Comparison of ENCODE assay signal across 36 cellular contexts in the genomic region with DNA sequence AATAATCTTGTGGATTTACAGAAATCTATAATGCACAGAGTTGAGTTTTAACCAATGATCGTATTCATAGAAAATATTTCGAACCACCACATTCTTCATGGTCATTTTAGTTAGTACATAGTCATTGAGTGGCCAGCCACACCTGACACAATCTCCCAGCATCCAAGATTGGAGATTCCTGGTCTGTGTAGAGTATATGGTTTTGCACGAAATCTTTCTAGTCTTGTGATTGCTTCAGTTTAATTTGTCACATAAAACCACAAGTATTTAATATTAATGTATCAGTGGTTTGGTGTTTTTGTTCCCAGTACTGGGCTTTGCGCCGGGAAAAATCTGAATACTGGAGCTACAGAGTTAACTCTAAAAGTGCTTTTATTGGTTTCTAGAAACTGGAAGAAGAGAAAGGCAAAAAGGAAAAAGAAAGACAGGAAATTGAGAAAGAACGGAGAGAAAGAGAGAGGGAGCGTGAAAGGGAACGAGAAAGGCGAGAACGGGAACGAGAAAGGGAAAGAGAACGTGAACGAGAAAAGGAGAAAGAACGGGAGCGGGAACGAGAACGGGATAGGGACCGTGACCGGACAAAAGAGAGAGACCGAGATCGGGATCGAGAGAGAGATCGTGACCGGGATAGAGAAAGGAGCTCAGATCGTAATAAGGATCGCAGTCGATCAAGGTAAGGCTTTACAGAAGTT. TPM values are rescaled to one million over a fixed set of nuclear protein-coding genes. Genes with fewer than 3 reads are reported as not detected.
A peak's percentile ranks its signal among the peaks of the same experiment; 100 is the strongest.
DNase-seq lines count a peak whose midpoint lies in the region; ATAC-seq, FAIRE-seq and TF ChIP-seq lines count a peak whose summit lies in the region.
"Had no signal": no experiment of that assay in that cellular context is flagged by ENCODE, and none has a peak within 500 bp of the region (broad histone marks: within the 10 kb centered on the region; RNA-seq: fewer than 3 reads in every experiment).

No MANE protein-coding gene starts in this region.

- CTCF ChIA-PET in HepG2 (lab: Yijun Ruan, JAX; ENCODE audit: low intra/inter-chr PET ratio, low total read pairs) (no interaction called here), HEK293 (lab: Yijun Ruan, JAX) (interaction anchor here (0.6 kb wide), 1 partner anchor 54 kb away, joined by 3 read pairs; no protein-coding TSS in a partner anchor)

- TF ChIP-seq POLR2A in HepG2 (IDR thresholded peaks at IDR 0.05; ENCODE audit: insufficient read depth in 1 of 2, low read depth in 2 of 2, low read length in 2 of 2), result no peak
- no peak for TF ChIP-seq POLR2A in right lobe of liver (IDR thresholded peaks at IDR 0.05)

- no peaks in the 10 kb centered on the region for H3K9me3 Mint-ChIP-seq in progenitor cell of endocrine pancreas (ENCODE audit: low read depth)
- H3K9me3 Mint-ChIP-seq: naive thymus-derived CD4-positive, alpha-beta T cell had no signal

- H3K4me2 ChIP-seq in HepG2 (ENCODE audit: low read depth, low read length), result no peak overlapping the region
- H3K4me2 ChIP-seq: BLaER1 treated with 17β-estradiol and CSF1 and Interleukin-3, amounts not matched to agents 10 nM and 100 nM; hepatocyte had no signal

- no peak for FAIRE-seq in HepG2 (lab: Jason Lieb, UNC)
- FAIRE-seq: bronchial epithelial cell, colon, G401.6 had no signal

- H3K27ac Mint-ChIP-seq in progenitor cell of endocrine pancreas, result peak overlapping the region; percentile 6

- in situ Hi-C loops in HepG2 (cut with HindIII; ENCODE audit: extremely low pct_ligation_motif_present, low pct_unique_long_range_greater_than_20kb), result no loop called here

- ATAC-seq in HepG2 (no peak), right lobe of liver (no peak), HG03460 (IDR thresholded peaks at IDR 0.05; ENCODE audit: unreplicated experiment) (no peak)
- ATAC-seq: naive thymus-derived CD4-positive, alpha-beta T cell; psoas muscle had no signal

- H3K36me3 ChIP-seq in HepG2 (replicated peaks in 1 of 2; ENCODE audit: control insufficient read depth in 1 of 2, insufficient read depth in 2 of 2, low read length in 2 of 2) (peaks cover 14 to 74% of the 10 kb centered on the region in 2 experiments), right lobe of liver (peaks cover 6 to 78% (median 21%) of the 10 kb centered on the region in 4 donors), HEK293 (ENCODE audit: control insufficient read depth in 2 of 2, insufficient read depth in 1 of 2, low read length in 2 of 2) (peaks cover 90 to 91% of the 10 kb centered on the region in 2 experiments)

- no peak for TF ChIP-seq RAD21 in HepG2 (CRISPR knock-in tag; IDR thresholded peaks at IDR 0.05)

- no peak overlapping the region for H3K4me3 Mint-ChIP-seq in progenitor cell of endocrine pancreas (ENCODE audit: low read depth)
- H3K4me3 Mint-ChIP-seq: naive thymus-derived CD4-positive, alpha-beta T cell had no signal

- TF ChIP-seq EP300 in HepG2 (IDR thresholded peaks at IDR 0.05; ENCODE audit: low read depth in 2 of 2, low read length in 2 of 2) (no peak), HepG2 (CRISPR knock-in tag; IDR thresholded peaks at IDR 0.05; ENCODE audit: borderline replicate concordance) (no peak)

- DNase-seq in HepG2 (ENCODE audit: low spot score) (no peak), right lobe of liver (no peak), astrocyte of the hippocampus (ENCODE audit: low read depth, low spot score) (peak; percentile 78), progenitor cell of endocrine pancreas (ENCODE audit: low spot score, unreplicated experiment) (no peak)
- no peak for DNase-seq in activated CD4-positive, CD25-positive, alpha-beta regulatory T cell treated with anti-CD3 and anti-CD28 coated beads, Interleukin-2, amount 50 U/mL, for 72 hours
- no peak for DNase-seq in stimulated activated CD4-positive, alpha-beta T cell treated with anti-CD3 and anti-CD28 coated beads, Interleukin-4, amount 100 ng/mL, for 1 hour
- DNase-seq: activated CD8-positive, alpha-beta memory T cell treated with anti-CD3 and anti-CD28 coated beads for 24 hours; activated gamma-delta T cell; activated T-cell treated with anti-CD3 and anti-CD28 coated beads for 4 hours; amniotic stem cell; COR-L47; effector CD4-positive, alpha-beta T cell; IMR-90; kidney glomerular epithelial cell; midbrain; naive thymus-derived CD4-positive, alpha-beta T cell; NCI-H146; NCI-H510A; occipital lobe; psoas muscle; sigmoid colon; stimulated activated CD4-positive, alpha-beta T cell treated with anti-CD3 and anti-CD28 coated beads, Interleukin-12 subunit alpha, Interleukin-12 subunit beta, amount 100 ng/mL, for 4 hours; stimulated activated CD4-positive, alpha-beta T cell treated with anti-CD3 and anti-CD28 coated beads, Interleukin-4, amount 100 ng/mL, for 24 hours; substantia nigra; upper lobe of left lung had no signal

- BruUV-seq in HepG2 (replicated peaks; lab: Mats Ljungman, UMichigan), result TSS peak; percentile 32

- intact Hi-C loops in HepG2 (cut with micrococcal nuclease; ENCODE audit: unreplicated experiment), result no loop called here
- intact Hi-C loops in right lobe of liver (cut with DNase I), result no loop called here

- H3K79me2 ChIP-seq in HepG2 (ENCODE audit: insufficient read depth, low read length), result peaks cover 2% of the 10 kb centered on the region

- 97% methylated on average over 27 of the region's 27 CpGs for WGBS in HepG2 (ENCODE audit: low lambda C conversion rate)
- WGBS in right lobe of liver (ENCODE audit: insufficient coverage, low coverage, low lambda C conversion rate, missing lambda C conversion rate), result 92% methylated on average over 27 of the region's 27 CpGs

- H3K4me1 ChIP-seq in HepG2 (ENCODE audit: insufficient read depth, low read length), result no peaks in the 10 kb centered on the region
- H3K4me1 ChIP-seq in right lobe of liver, result peaks cover 0 to 3% (median 0%) of the 10 kb centered on the region in 4 donors
- H3K4me1 ChIP-seq in HEK293 (ENCODE audit: control insufficient read depth, insufficient read depth, low read length), result no peaks in the 10 kb centered on the region
- H3K4me1 ChIP-seq: BLaER1 treated with 17β-estradiol and CSF1 and Interleukin-3, amounts not matched to agents 10 nM and 100 nM; HAP-1; psoas muscle; sigmoid colon; SJSA1; upper lobe of left lung had no signal

- H3K27me3 ChIP-seq in HepG2 (ENCODE audit: control insufficient read depth in 1 of 2, insufficient read depth in 2 of 2, low read length in 2 of 2), result no peaks in the 10 kb centered on the region
- H3K27me3 ChIP-seq in right lobe of liver, result no peaks in the 10 kb centered on the region
- H3K27me3 ChIP-seq: BLaER1 treated with 17β-estradiol and CSF1 and Interleukin-3, amounts not matched to agents 10 nM and 100 nM; hepatocyte; sigmoid colon; SJSA1; upper lobe of left lung had no signal

- no peaks in the 10 kb centered on the region for H3K4me1 Mint-ChIP-seq in progenitor cell of endocrine pancreas (ENCODE audit: low read depth)

- POLR2A ChIA-PET in HepG2 (lab: Yijun Ruan, JAX) (no interaction called here), HEK293 (lab: Yijun Ruan, JAX) (no interaction called here)

- no peaks in the 10 kb centered on the region for H3K27me3 Mint-ChIP-seq in progenitor cell of endocrine pancreas
- H3K27me3 Mint-ChIP-seq: naive thymus-derived CD4-positive, alpha-beta T cell had no signal

- H3K27ac ChIP-seq in HepG2 (ENCODE audit: extremely low read length, insufficient read depth, low read length) (no peak overlapping the region), right lobe of liver (no peak overlapping the region), HEK293 (ENCODE audit: extremely low read depth, low read depth, low read length) (no peak overlapping the region)
- H3K27ac ChIP-seq: BLaER1 treated with 17β-estradiol and CSF1 and Interleukin-3, amounts not matched to agents 10 nM and 100 nM; epithelial cell of prostate; hepatocyte; psoas muscle; RWPE1; sigmoid colon; SJSA1; upper lobe of left lung had no signal

- H4K20me1 ChIP-seq in HepG2 (ENCODE audit: insufficient read depth, low read length), result no peaks in the 10 kb centered on the region

- H3K36me3 Mint-ChIP-seq in progenitor cell of endocrine pancreas (ENCODE audit: insufficient read depth), result peaks cover 44% of the 10 kb centered on the region

- H3K4me3 ChIP-seq in HepG2 (replicated peaks in 1 of 3; ENCODE audit: insufficient read depth in 1 of 3, low read depth in 2 of 3, low read length in 3 of 3) (no peak overlapping the region), right lobe of liver (no peak overlapping the region), HEK293 (ENCODE audit: low read depth, low read length) (no peak overlapping the region)
- H3K4me3 ChIP-seq: BLaER1 treated with 17β-estradiol and CSF1 and Interleukin-3, amounts not matched to agents 10 nM and 100 nM; HAP-1; hepatocyte; psoas muscle; sigmoid colon; SJSA1; upper lobe of left lung had no signal

- H3K9ac ChIP-seq in HepG2 (ENCODE audit: insufficient read depth, low read depth, low read length), result no peak overlapping the region
- H3K9ac ChIP-seq: BLaER1 treated with 17β-estradiol and CSF1 and Interleukin-3, amounts not matched to agents 10 nM and 100 nM had no signal

- TF ChIP-seq CTCF in HepG2 (CRISPR knock-in tag; IDR thresholded peaks at IDR 0.05) (no peak), right lobe of liver (IDR thresholded peaks at IDR 0.05) (no peak), HEK293 (tag by site-specific recombination; IDR thresholded peaks at IDR 0.05) (no peak), progenitor cell of endocrine pancreas (IDR thresholded peaks at IDR 0.05; ENCODE audit: unreplicated experiment) (no peak)

- no peak overlapping the region for H2AFZ ChIP-seq in HepG2 (ENCODE audit: low read length)
- H2AFZ ChIP-seq: hepatocyte had no signal

- H3K9me3 ChIP-seq in HepG2 (ENCODE audit: low read length), result no peaks in the 10 kb centered on the region
- H3K9me3 ChIP-seq in right lobe of liver, result no peaks in the 10 kb centered on the region
- no peaks in the 10 kb centered on the region for H3K9me3 ChIP-seq in HEK293 (ENCODE audit: control insufficient read depth, insufficient read depth, low read depth, low read length)
- H3K9me3 ChIP-seq: BLaER1 treated with 17β-estradiol and CSF1 and Interleukin-3, amounts not matched to agents 10 nM and 100 nM; HAP-1; psoas muscle; sigmoid colon; SJSA1; upper lobe of left lung had no signal

RNA-seq across cellular contexts. Expression of gene PSEN1, which starts 33.4 kb away (rescaled TPM):
- 21.8 and 26.6 TPM in 2 replicates for total RNA-seq in HepG2 (2016; rRNA removed; fragmentation: Illumina TruSeq; extraction: Trizol)
- total RNA-seq in HepG2 (2016; cell fraction: cytosol; rRNA removed; fragmentation: Illumina TruSeq; extraction: Trizol; ENCODE audit: low read depth), result 40.0 and 40.8 TPM in 2 replicates
- total RNA-seq in HepG2 (2016; cell fraction: insoluble cytoplasmic fraction; rRNA removed; fragmentation: Illumina TruSeq; extraction: Trizol), result 20.3 and 28.0 TPM in 2 replicates
- total RNA-seq in HepG2 (2016; cell fraction: membrane; rRNA removed; fragmentation: Illumina TruSeq; extraction: Trizol), result 14.7 and 16.1 TPM in 2 replicates
- total RNA-seq in HepG2 (2016; cell fraction: nucleus; rRNA removed; fragmentation: Illumina TruSeq; extraction: Trizol), result 28.1 and 31.5 TPM in 2 replicates
- polyA plus RNA-seq in HepG2 (2011; rRNA removed), result 12.5 and 14.5 TPM in 2 replicates
- 9.0 and 16.0 TPM in 2 replicates for polyA plus RNA-seq in HepG2 (2011; cell fraction: cytosol; rRNA removed)
- 8.4 and 11.2 TPM in 2 replicates for polyA plus RNA-seq in HepG2 (2011; cell fraction: nucleus; rRNA removed)
- 29.3 and 37.7 TPM in 2 replicates for polyA plus RNA-seq in HepG2 (2012)
- polyA plus RNA-seq in HepG2 (2016; cell fraction: cytosol; fragmentation: Illumina TruSeq; extraction: Trizol; ENCODE audit: low read depth), result 2.8 and 3.4 TPM in 2 replicates
- 17.3 and 21.3 TPM in 2 replicates for polyA plus RNA-seq in HepG2 (2016; cell fraction: insoluble cytoplasmic fraction; fragmentation: Illumina TruSeq; extraction: Trizol; ENCODE audit: low read depth)
- polyA plus RNA-seq in HepG2 (2016; cell fraction: membrane; fragmentation: Illumina TruSeq; extraction: Trizol; ENCODE audit: low read depth), result 7.1 and 8.4 TPM in 2 replicates
- 37.7 and 38.2 TPM in 2 replicates for polyA plus RNA-seq in HepG2 (2016; cell fraction: nucleus; fragmentation: Illumina TruSeq; extraction: Trizol; ENCODE audit: insufficient read depth, low read depth)
- polyA minus RNA-seq in HepG2 (2011; rRNA and poly(A)+ RNA removed; ENCODE audit: low replicate concordance), result 26.0 and 50.2 TPM in 2 replicates
- 22.2 and 36.3 TPM in 2 replicates for polyA minus RNA-seq in HepG2 (2011; cell fraction: cytosol; rRNA and poly(A)+ RNA removed)
- polyA minus RNA-seq in HepG2 (2011; cell fraction: nucleus; rRNA and poly(A)+ RNA removed), result 24.5 and 28.5 TPM in 2 replicates
- 10 to 100 TPM; 22.5 to 28.2 (median 25.0) TPM for total RNA-seq in right lobe of liver
- 61.7 and 62.8 TPM in 2 replicates for total RNA-seq in progenitor cell of endocrine pancreas

RNA-seq across cellular contexts. Expression of gene RBM25, which starts 44.6 kb away (rescaled TPM):
- 52.0 and 65.9 TPM in 2 replicates for total RNA-seq in HepG2 (2016; rRNA removed; fragmentation: Illumina TruSeq; extraction: Trizol)
- 5.3 and 6.4 TPM in 2 replicates for total RNA-seq in HepG2 (2016; cell fraction: cytosol; rRNA removed; fragmentation: Illumina TruSeq; extraction: Trizol; ENCODE audit: low read depth)
- 42.3 and 65.8 TPM in 2 replicates for total RNA-seq in HepG2 (2016; cell fraction: insoluble cytoplasmic fraction; rRNA removed; fragmentation: Illumina TruSeq; extraction: Trizol)
- total RNA-seq in HepG2 (2016; cell fraction: membrane; rRNA removed; fragmentation: Illumina TruSeq; extraction: Trizol), result 9.0 and 11.3 TPM in 2 replicates
- 105 and 115 TPM in 2 replicates for total RNA-seq in HepG2 (2016; cell fraction: nucleus; rRNA removed; fragmentation: Illumina TruSeq; extraction: Trizol)
- polyA plus RNA-seq in HepG2 (2011; rRNA removed), result 34.1 and 39.4 TPM in 2 replicates
- 5.0 and 6.1 TPM in 2 replicates for polyA plus RNA-seq in HepG2 (2011; cell fraction: cytosol; rRNA removed)
- 95.4 and 160 TPM in 2 replicates for polyA plus RNA-seq in HepG2 (2011; cell fraction: nucleus; rRNA removed)
- 64.2 and 68.8 TPM in 2 replicates for polyA plus RNA-seq in HepG2 (2012)
- polyA plus RNA-seq in HepG2 (2016; cell fraction: cytosol; fragmentation: Illumina TruSeq; extraction: Trizol; ENCODE audit: low read depth), result 1.1 and 1.4 TPM in 2 replicates
- polyA plus RNA-seq in HepG2 (2016; cell fraction: insoluble cytoplasmic fraction; fragmentation: Illumina TruSeq; extraction: Trizol; ENCODE audit: low read depth), result 65.5 and 68.1 TPM in 2 replicates
- polyA plus RNA-seq in HepG2 (2016; cell fraction: membrane; fragmentation: Illumina TruSeq; extraction: Trizol; ENCODE audit: low read depth), result 4.0 and 4.2 TPM in 2 replicates
- 201 and 204 TPM in 2 replicates for polyA plus RNA-seq in HepG2 (2016; cell fraction: nucleus; fragmentation: Illumina TruSeq; extraction: Trizol; ENCODE audit: insufficient read depth, low read depth)
- 30.8 and 41.0 TPM in 2 replicates for polyA minus RNA-seq in HepG2 (2011; rRNA and poly(A)+ RNA removed; ENCODE audit: low replicate concordance)
- 10.6 and 11.1 TPM in 2 replicates for polyA minus RNA-seq in HepG2 (2011; cell fraction: cytosol; rRNA and poly(A)+ RNA removed)
- 177 and 245 TPM in 2 replicates for polyA minus RNA-seq in HepG2 (2011; cell fraction: nucleus; rRNA and poly(A)+ RNA removed)
- 10 to 100 TPM; 16.3 to 29.1 (median 22.8) TPM for total RNA-seq in right lobe of liver
- 133 and 135 TPM in 2 replicates for total RNA-seq in progenitor cell of endocrine pancreas
